ENCODE assay signal across 8 cellular contexts in the genomic region with DNA sequence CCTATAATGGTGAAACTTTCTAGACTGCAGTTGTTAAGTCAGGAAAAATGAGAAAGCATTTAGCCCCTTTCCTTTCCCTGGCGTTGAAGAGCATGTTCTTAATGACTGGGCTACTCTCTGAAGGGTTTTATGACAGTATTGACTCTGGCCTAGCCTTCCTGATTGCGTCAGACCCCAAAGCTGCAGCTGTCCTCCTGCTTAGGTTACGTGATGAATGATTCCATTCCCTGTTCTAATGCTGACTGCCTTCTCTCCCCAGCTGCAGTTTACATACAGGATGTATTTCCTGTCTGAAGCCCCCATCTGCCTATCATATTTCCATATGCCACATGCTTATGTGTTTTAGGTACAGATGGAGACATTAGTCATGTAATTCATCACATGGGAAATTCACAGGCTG.
DNase-seq lines count a peak whose midpoint lies in the region; ATAC-seq, FAIRE-seq and TF ChIP-seq lines count a peak whose summit lies in the region.

No MANE protein-coding gene starts in this region.

- no peaks in the 10 kb centered on the region for H3K9me3 ChIP-seq in sigmoid colon

- peaks cover 0 to 15% (median 0%) of the 10 kb centered on the region in 4 donors for H3K4me1 ChIP-seq in sigmoid colon

- 14 to 33% methylated on average over 3 of the region's 3 CpGs for WGBS in sigmoid colon, 2 donors

- intact Hi-C loops in sigmoid colon (cut with DNase I): no loop called here

- DNase-seq in GM12892 (ENCODE audit: insufficient read length) (no peak), NCI-H510A treated with DMSO at 0.1 percent for 48 hours (lab: John Stamatoyannopoulos, UW) (peak; percentile 87), dedifferentiated amniotic fluid mesenchymal stem cell (ENCODE audit: extremely low spot score) (peak; percentile 34), sigmoid colon (peak; percentile 76), ureter (ENCODE audit: low spot score) (no peak), nucleus accumbens (lab: John Stamatoyannopoulos, UW) (no peak)

- TF ChIP-seq EP300 in sigmoid colon (IDR thresholded peaks at IDR 0.05): no peak

- TF ChIP-seq POLR2A in GM12892 (IDR thresholded peaks at IDR 0.05; ENCODE audit: low read depth, low read length) (no peak), sigmoid colon (IDR thresholded peaks at IDR 0.05) (no peak)

- no peaks in the 10 kb centered on the region for H3K36me3 ChIP-seq in sigmoid colon

- H3K4me3 ChIP-seq in sigmoid colon: no peak overlapping the region

- no peaks in the 10 kb centered on the region for H3K27me3 ChIP-seq in sigmoid colon

- ATAC-seq in GM21717 (IDR thresholded peaks at IDR 0.05; ENCODE audit: unreplicated experiment): no peak
- ATAC-seq in GM21447 (IDR thresholded peaks at IDR 0.05; ENCODE audit: unreplicated experiment): no peak

- peak; percentile 77 for FAIRE-seq in GM12892 (lab: Jason Lieb, UNC)

- TF ChIP-seq CTCF in sigmoid colon (IDR thresholded peaks at IDR 0.05): no peak

- peak overlapping the region in 1 of 4 donors; percentile 6 for H3K27ac ChIP-seq in sigmoid colon

Comparison
In these comparisons a context has a peak if more than half of its experiments do, and no peak if none do; other contexts are left out.
1. DNase-seq: peak in NCI-H510A treated with DMSO at 0.1 percent for 48 hours (single experiment), dedifferentiated amniotic fluid mesenchymal stem cell (single experiment) and sigmoid colon (single experiment); none in GM12892 (single experiment), ureter (single experiment) and nucleus accumbens (0 of 56).